In the genomic region with DNA sequence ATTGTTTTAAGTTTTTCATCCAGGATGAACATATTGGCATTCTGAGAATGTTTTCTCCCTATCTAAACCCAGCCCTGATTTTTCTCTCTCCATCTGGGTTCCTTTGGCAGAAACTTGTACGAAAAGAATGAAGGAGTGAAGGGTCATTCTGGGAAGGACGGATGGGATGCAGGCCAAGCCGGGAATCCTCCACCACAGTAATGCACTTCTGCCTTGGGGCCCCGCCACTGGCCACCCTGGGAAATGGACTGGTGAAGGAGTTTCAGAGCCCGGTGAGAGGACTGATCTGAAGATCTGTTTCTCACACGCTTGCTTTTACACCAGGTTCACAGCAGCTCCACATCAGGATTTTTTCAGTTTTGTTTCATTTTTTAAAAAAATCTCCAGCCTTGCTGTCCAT, we compare ENCODE assay signal across 13 cellular contexts.
"Had no signal": no experiment of that assay in that cellular context is flagged by ENCODE, and none has a peak within 500 bp of the region (broad histone marks: within the 10 kb centered on the region; RNA-seq: fewer than 3 reads in every experiment).

No MANE protein-coding gene starts in this region.

- H3K9me3 ChIP-seq: body of pancreas, pancreas, tibial artery had no signal

- H3K4me3 ChIP-seq: body of pancreas, pancreas, tibial artery had no signal

- DNase-seq: activated CD4-positive, alpha-beta T cell treated with anti-CD3 and anti-CD28 coated beads, Interleukin-2, amount 50 U/mL, for 1 hour; activated CD8-positive, alpha-beta memory T cell treated with anti-CD3 and anti-CD28 coated beads for 24 hours; activated naive CD4-positive, alpha-beta T cell; activated naive CD8-positive, alpha-beta T cell treated with anti-CD3 and anti-CD28 coated beads, Interleukin-2, amount 50 U/mL, for 24 hours; activated T-cell treated with anti-CD3 and anti-CD28 coated beads for 4 hours; body of pancreas; hypothalamus; mesenchymal stem cell; pancreas; stimulated activated CD4-positive, alpha-beta T cell treated with anti-CD3 and anti-CD28 coated beads, Interleukin-4, amount 100 ng/mL, for 1 hour; stimulated activated naive B cell treated with anti-CD40 and anti-IgM and Interleukin-4, amounts not matched to agents 10 μg/mL and 1 μg/mL and 100 μg/mL, for 72 hours; tibial artery had no signal

- H3K27ac ChIP-seq: body of pancreas, pancreas, tibial artery had no signal

- H3K36me3 ChIP-seq: pancreas, tibial artery had no signal

- ATAC-seq: activated naive CD8-positive, alpha-beta T cell treated with anti-CD3 and anti-CD28 coated beads, Interleukin-2, amount 50 U/mL, for 24 hours; body of pancreas; natural killer cell treated with Interleukin-12 subunit alpha and Interleukin-12 subunit beta and Interleukin-15 and Interleukin-18, amount 100 ng/mL, for 72 hours; pancreas; stimulated activated naive B cell treated with anti-CD40 and anti-IgM and Interleukin-4, amounts not matched to agents 10 μg/mL and 1 μg/mL and 100 μg/mL, for 72 hours had no signal

- H3K4me1 ChIP-seq: body of pancreas, pancreas had no signal

- H3K27me3 ChIP-seq: body of pancreas, pancreas, tibial artery had no signal
